ENCODE assay signal across 12 cellular contexts in genomic region chr15:70856177-70856883, GRCh38. TPM values are rescaled to one million over a fixed set of nuclear protein-coding genes. Genes with fewer than 3 reads are reported as not detected.
A peak's percentile ranks its signal among the peaks of the same experiment; 100 is the strongest.
DNase-seq lines count a peak whose midpoint lies in the region; ATAC-seq, FAIRE-seq and TF ChIP-seq lines count a peak whose summit lies in the region.
"Had no signal": no experiment of that assay in that cellular context is flagged by ENCODE, and none has a peak within 500 bp of the region (broad histone marks: within the 10 kb centered on the region; RNA-seq: fewer than 3 reads in every experiment).

No MANE protein-coding gene starts in this region.

- H3K9me3 ChIP-seq in heart right ventricle (no peaks in the 10 kb centered on the region), mesodermal cell (ENCODE audit: control insufficient read depth, low read length) (no peaks in the 10 kb centered on the region)

- H3K4me3 ChIP-seq in heart right ventricle (peak overlapping the region in 1 of 10 donors; percentile 14), mesodermal cell (ENCODE audit: extremely low read depth, insufficient read depth, low read length, poor library complexity, severe bottlenecking) (no peak overlapping the region)

- peak overlapping the region in 9 of 10 donors; percentile 23 to 97 (median 73) for H3K27ac ChIP-seq in heart right ventricle
- peak overlapping the region; percentile 93 for H3K27ac ChIP-seq in caudate nucleus (ENCODE audit: low read depth, low read length)
- H3K27ac ChIP-seq in mesodermal cell (ENCODE audit: low read depth, low read length, severe bottlenecking), result peak overlapping the region; percentile 30

- TF ChIP-seq CTCF in heart right ventricle (IDR thresholded peaks at IDR 0.05), result no peak

- peak; percentile 9 for FAIRE-seq in urothelium cell line (lab: Jason Lieb, UNC)
- FAIRE-seq: GM19239 had no signal

- H3K4me1 ChIP-seq in heart right ventricle (peaks cover 0 to 60% (median 28%) of the 10 kb centered on the region in 9 donors), mesodermal cell (ENCODE audit: control insufficient read depth, insufficient read depth, low read length, poor library complexity, severe bottlenecking) (peaks cover 15% of the 10 kb centered on the region)

- intact Hi-C loops in heart right ventricle (cut with DNase I), result no loop called here
- intact Hi-C loops in Right ventricle myocardium superior (cut with DNase I), result no loop called here

- DNase-seq in heart right ventricle, result no peak
- no peak for DNase-seq in Right ventricle myocardium superior
- no peak for DNase-seq in caudate nucleus (lab: John Stamatoyannopoulos, UW)
- no peak for DNase-seq in urothelium cell line (ENCODE audit: low spot score)
- DNase-seq in UCSD-AML1 (lab: John Stamatoyannopoulos, UW; ENCODE audit: unreplicated experiment), result no peak
- DNase-seq in midbrain (lab: John Stamatoyannopoulos, UW), result no peak
- DNase-seq: activated CD4-positive, alpha-beta T cell treated with anti-CD3 and anti-CD28 coated beads, Interleukin-2, amount 50 U/mL, for 4 hours; activated naive CD8-positive, alpha-beta T cell treated with anti-CD3 and anti-CD28 coated beads, Interleukin-2, amount 10 ng/mL, durations not matched to agents 7 days and 5 days had no signal

- ATAC-seq in heart right ventricle (no peak), Right ventricle myocardium superior (ENCODE audit: poor library complexity) (no peak), GM18909 (IDR thresholded peaks at IDR 0.05; ENCODE audit: poor library complexity, unreplicated experiment) (no peak)
- ATAC-seq: stimulated activated memory B cell treated with anti-CD40 and anti-IgM and Interleukin-4, amounts not matched to agents 10 μg/mL and 1 μg/mL and 100 μg/mL, for 72 hours had no signal

- 66 to 67% methylated on average over 7 of the region's 7 CpGs for WGBS in heart right ventricle, 2 donors
- 90 to 100% methylated on average over 2 to 5 of the region's 7 CpGs for WGBS in mesodermal cell (ENCODE audit: insufficient coverage in 2 of 2), 2 experiments

- peaks cover 0 to 43% (median 0%) of the 10 kb centered on the region in 7 donors for H3K27me3 ChIP-seq in heart right ventricle

- H3K36me3 ChIP-seq in heart right ventricle (peaks cover 0 to 8% (median 3%) of the 10 kb centered on the region in 9 donors), mesodermal cell (ENCODE audit: control insufficient read depth, insufficient read depth, low read length) (peaks cover 7% of the 10 kb centered on the region)

RNA-seq across cellular contexts. Expression of gene LARP6, which starts 2.4 kb away (rescaled TPM):
- total RNA-seq in heart right ventricle (10 to 100 TPM; 23.3 to 86.2 (median 40.0) TPM), Right ventricle myocardium superior (47.6 TPM)
- polyA plus RNA-seq in heart right ventricle, result 10 to 100 TPM; 22.8 to 34.8 TPM
- polyA plus RNA-seq in mesodermal cell (2013, experiment 1 of 2), result 22.8 TPM
- 20.9 TPM for polyA plus RNA-seq in mesodermal cell (2013, experiment 2 of 2)
- total RNA-seq: activated naive CD8-positive, alpha-beta T cell treated with anti-CD3 and anti-CD28 coated beads, Interleukin-2, amount 10 ng/mL, durations not matched to agents 7 days and 5 days had no signal

RNA-seq across cellular contexts. Expression of gene THAP10, which starts 35.9 kb away (rescaled TPM):
- total RNA-seq in heart right ventricle, result 1 to 10 TPM; 3.0 to 7.0 (median 5.0) TPM
- polyA plus RNA-seq in heart right ventricle, result 1 to 10 TPM; 1.2 to 4.2 TPM
- 3.9 TPM for total RNA-seq in Right ventricle myocardium superior
- 5.5 TPM for polyA plus RNA-seq in mesodermal cell (2013, experiment 1 of 2)
- polyA plus RNA-seq in mesodermal cell (2013, experiment 2 of 2), result 6.1 TPM
- total RNA-seq: activated naive CD8-positive, alpha-beta T cell treated with anti-CD3 and anti-CD28 coated beads, Interleukin-2, amount 10 ng/mL, durations not matched to agents 7 days and 5 days had no signal

RNA-seq across cellular contexts. Expression of gene LRRC49, which starts 36.3 kb away (rescaled TPM):
- total RNA-seq in heart right ventricle (100 to 1,000 TPM in 4 of 10 donors, 10 to 100 TPM in 6; 28.4 to 149 (median 78.9) TPM), Right ventricle myocardium superior (45.7 TPM)
- polyA plus RNA-seq in heart right ventricle, result 10 to 100 TPM in 1 of 2 donors, 1 to 10 TPM in 1; 9.7 to 59.1 TPM
- polyA plus RNA-seq in mesodermal cell (2013, experiment 1 of 2), result 5.7 TPM
- 7.5 TPM for polyA plus RNA-seq in mesodermal cell (2013, experiment 2 of 2)
- total RNA-seq: activated naive CD8-positive, alpha-beta T cell treated with anti-CD3 and anti-CD28 coated beads, Interleukin-2, amount 10 ng/mL, durations not matched to agents 7 days and 5 days had no signal

Comparison
In these comparisons a context has a peak if more than half of its experiments do, and no peak if none do; other contexts are left out.
1. H3K27ac ChIP-seq: peak in every context shown above with its lines; median percentile 93 in caudate nucleus; 73 in heart right ventricle; 30 in mesodermal cell.